Comparison of ENCODE assay signal across 1 cellular context in the genomic region with DNA sequence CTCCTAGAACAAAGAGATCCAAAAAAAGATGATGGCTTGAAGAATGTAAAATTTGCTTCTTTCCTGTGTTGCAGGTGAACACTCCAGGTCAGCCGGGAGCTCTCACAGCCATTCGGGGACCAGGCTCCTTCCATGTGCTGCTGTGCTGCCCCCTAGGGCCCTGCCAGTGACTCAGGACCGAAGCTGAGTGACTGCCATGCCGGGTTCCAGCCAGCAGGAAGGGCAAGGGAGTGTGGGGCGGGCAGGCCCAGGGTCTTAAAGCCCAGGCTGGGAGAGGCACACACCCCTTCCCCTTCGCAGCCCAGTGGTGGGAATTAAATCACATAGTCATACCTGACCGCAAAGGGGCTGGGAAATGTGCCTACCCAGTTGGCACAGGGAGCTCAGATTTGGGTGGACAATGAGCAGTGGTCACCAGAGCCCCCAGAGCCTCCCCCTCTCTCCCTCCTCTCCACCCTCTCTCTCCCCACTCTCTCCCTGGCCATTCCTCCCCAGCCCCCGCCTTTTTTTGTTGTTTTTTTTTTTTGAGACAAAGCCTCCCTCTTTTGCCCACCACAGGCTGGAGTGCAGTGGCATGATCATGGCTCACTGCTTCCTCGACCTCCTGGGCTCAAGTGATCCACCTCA.
TF ChIP-seq lines count a peak whose summit lies in the region.

No MANE protein-coding gene starts in this region.

TF ChIP-seq in HepG2, 621 proteins besides CTCF, POLR2A, EP300 and RAD21 (continued from another document and continues in another):
- TF ChIP-seq, protein P1, sequence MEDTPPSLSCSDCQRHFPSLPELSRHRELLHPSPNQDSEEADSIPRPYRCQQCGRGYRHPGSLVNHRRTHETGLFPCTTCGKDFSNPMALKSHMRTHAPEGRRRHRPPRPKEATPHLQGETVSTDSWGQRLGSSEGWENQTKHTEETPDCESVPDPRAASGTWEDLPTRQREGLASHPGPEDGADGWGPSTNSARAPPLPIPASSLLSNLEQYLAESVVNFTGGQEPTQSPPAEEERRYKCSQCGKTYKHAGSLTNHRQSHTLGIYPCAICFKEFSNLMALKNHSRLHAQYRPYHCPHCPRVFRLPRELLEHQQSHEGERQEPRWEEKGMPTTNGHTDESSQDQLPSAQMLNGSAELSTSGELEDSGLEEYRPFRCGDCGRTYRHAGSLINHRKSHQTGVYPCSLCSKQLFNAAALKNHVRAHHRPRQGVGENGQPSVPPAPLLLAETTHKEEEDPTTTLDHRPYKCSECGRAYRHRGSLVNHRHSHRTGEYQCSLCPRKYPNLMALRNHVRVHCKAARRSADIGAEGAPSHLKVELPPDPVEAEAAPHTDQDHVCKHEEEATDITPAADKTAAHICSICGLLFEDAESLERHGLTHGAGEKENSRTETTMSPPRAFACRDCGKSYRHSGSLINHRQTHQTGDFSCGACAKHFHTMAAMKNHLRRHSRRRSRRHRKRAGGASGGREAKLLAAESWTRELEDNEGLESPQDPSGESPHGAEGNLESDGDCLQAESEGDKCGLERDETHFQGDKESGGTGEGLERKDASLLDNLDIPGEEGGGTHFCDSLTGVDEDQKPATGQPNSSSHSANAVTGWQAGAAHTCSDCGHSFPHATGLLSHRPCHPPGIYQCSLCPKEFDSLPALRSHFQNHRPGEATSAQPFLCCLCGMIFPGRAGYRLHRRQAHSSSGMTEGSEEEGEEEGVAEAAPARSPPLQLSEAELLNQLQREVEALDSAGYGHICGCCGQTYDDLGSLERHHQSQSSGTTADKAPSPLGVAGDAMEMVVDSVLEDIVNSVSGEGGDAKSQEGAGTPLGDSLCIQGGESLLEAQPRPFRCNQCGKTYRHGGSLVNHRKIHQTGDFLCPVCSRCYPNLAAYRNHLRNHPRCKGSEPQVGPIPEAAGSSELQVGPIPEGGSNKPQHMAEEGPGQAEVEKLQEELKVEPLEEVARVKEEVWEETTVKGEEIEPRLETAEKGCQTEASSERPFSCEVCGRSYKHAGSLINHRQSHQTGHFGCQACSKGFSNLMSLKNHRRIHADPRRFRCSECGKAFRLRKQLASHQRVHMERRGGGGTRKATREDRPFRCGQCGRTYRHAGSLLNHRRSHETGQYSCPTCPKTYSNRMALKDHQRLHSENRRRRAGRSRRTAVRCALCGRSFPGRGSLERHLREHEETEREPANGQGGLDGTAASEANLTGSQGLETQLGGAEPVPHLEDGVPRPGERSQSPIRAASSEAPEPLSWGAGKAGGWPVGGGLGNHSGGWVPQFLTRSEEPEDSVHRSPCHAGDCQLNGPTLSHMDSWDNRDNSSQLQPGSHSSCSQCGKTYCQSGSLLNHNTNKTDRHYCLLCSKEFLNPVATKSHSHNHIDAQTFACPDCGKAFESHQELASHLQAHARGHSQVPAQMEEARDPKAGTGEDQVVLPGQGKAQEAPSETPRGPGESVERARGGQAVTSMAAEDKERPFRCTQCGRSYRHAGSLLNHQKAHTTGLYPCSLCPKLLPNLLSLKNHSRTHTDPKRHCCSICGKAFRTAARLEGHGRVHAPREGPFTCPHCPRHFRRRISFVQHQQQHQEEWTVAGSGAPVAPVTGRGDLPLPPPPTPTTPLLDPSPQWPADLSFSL (CRISPR knock-in tag; IDR thresholded peaks at IDR 0.05): peak; percentile 62; the same call in 1 of the 2 replicates
- TF ChIP-seq ZNF296 (CRISPR knock-in tag; conservative IDR thresholded peaks at IDR 0.05) (no peak), TOPORS (CRISPR knock-in tag; IDR thresholded peaks at IDR 0.05) (no peak), FOXA1 (IDR thresholded peaks at IDR 0.05) (no peak), FOXA1 (CRISPR knock-in tag; IDR thresholded peaks at IDR 0.05) (peak; percentile 43; the same call in 1 of the 2 replicates), ZNF24 (IDR thresholded peaks at IDR 0.05) (peak; percentile 65; the same call in 1 of the 2 replicates), ZNF546 (CRISPR knock-in tag; conservative IDR thresholded peaks at IDR 0.05) (no peak), ZNF329 (CRISPR knock-in tag; IDR thresholded peaks at IDR 0.05; ENCODE audit: low read depth) (0 out of 2 replicates have a peak, but pooled peaks have one; percentile 22), MIXL1 (CRISPR knock-in tag; IDR thresholded peaks at IDR 0.05) (peak; percentile 81; the same call in 1 of the 2 replicates), MED13 (CRISPR knock-in tag; IDR thresholded peaks at IDR 0.05) (0 out of 2 replicates have a peak, but pooled peaks have one; percentile 60), NR3C1 (CRISPR knock-in tag; IDR thresholded peaks at IDR 0.05) (no peak), ZNF264 (CRISPR knock-in tag; IDR thresholded peaks at IDR 0.05) (no peak; the same call in 1 of the 2 replicates), FLYWCH1 (CRISPR knock-in tag; IDR thresholded peaks at IDR 0.05) (no peak), ZNF850 (CRISPR knock-in tag; conservative IDR thresholded peaks at IDR 0.05) (no peak), SP4 (CRISPR knock-in tag; IDR thresholded peaks at IDR 0.05) (peak; percentile 56; the same call in 1 of the 2 replicates), RAD51 (IDR thresholded peaks at IDR 0.05; ENCODE audit: borderline replicate concordance) (no peak), CBX5 (CRISPR knock-in tag; IDR thresholded peaks at IDR 0.05; ENCODE audit: borderline replicate concordance) (peak; percentile 91; the same call in 1 of the 2 replicates), ZBTB8A (CRISPR knock-in tag; IDR thresholded peaks at IDR 0.05; ENCODE audit: borderline replicate concordance, low read depth) (no peak), SALL1 (CRISPR knock-in tag; IDR thresholded peaks at IDR 0.05) (peak; percentile 95), GZF1 (CRISPR knock-in tag; IDR thresholded peaks at IDR 0.05) (no peak), SRSF9 (IDR thresholded peaks at IDR 0.05; ENCODE audit: borderline replicate concordance, insufficient read depth, low read depth, low read length, poor library complexity, severe bottlenecking) (no peak), XRCC5 (optimal IDR thresholded peaks at IDR 0.05; ENCODE audit: low read length) (peak; percentile 99)
- TF ChIP-seq, protein P2, sequence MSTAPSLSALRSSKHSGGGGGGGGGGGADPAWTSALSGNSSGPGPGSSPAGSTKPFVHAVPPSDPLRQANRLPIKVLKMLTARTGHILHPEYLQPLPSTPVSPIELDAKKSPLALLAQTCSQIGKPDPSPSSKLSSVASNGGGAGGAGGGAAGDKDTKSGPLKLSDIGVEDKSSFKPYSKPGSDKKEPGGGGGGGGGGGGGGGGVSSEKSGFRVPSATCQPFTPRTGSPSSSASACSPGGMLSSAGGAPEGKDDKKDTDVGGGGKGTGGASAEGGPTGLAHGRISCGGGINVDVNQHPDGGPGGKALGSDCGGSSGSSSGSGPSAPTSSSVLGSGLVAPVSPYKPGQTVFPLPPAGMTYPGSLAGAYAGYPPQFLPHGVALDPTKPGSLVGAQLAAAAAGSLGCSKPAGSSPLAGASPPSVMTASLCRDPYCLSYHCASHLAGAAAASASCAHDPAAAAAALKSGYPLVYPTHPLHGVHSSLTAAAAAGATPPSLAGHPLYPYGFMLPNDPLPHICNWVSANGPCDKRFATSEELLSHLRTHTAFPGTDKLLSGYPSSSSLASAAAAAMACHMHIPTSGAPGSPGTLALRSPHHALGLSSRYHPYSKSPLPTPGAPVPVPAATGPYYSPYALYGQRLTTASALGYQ (CRISPR knock-in tag; IDR thresholded peaks at IDR 0.05): no peak
- TF ChIP-seq, protein P3, sequence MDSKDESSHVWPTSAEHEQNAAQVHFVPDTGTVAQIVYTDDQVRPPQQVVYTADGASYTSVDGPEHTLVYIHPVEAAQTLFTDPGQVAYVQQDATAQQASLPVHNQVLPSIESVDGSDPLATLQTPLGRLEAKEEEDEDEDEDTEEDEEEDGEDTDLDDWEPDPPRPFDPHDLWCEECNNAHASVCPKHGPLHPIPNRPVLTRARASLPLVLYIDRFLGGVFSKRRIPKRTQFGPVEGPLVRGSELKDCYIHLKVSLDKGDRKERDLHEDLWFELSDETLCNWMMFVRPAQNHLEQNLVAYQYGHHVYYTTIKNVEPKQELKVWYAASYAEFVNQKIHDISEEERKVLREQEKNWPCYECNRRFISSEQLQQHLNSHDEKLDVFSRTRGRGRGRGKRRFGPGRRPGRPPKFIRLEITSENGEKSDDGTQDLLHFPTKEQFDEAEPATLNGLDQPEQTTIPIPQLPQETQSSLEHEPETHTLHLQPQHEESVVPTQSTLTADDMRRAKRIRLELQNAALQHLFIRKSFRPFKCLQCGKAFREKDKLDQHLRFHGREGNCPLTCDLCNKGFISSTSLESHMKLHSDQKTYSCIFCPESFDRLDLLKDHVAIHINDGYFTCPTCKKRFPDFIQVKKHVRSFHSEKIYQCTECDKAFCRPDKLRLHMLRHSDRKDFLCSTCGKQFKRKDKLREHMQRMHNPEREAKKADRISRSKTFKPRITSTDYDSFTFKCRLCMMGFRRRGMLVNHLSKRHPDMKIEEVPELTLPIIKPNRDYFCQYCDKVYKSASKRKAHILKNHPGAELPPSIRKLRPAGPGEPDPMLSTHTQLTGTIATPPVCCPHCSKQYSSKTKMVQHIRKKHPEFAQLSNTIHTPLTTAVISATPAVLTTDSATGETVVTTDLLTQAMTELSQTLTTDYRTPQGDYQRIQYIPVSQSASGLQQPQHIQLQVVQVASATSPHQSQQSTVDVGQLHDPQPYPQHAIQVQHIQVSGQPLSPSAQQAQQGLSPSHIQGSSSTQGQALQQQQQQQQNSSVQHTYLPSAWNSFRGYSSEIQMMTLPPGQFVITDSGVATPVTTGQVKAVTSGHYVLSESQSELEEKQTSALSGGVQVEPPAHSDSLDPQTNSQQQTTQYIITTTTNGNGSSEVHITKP (CRISPR knock-in tag; IDR thresholded peaks at IDR 0.05; ENCODE audit: low read depth): no peak
- TF ChIP-seq, protein P4, sequence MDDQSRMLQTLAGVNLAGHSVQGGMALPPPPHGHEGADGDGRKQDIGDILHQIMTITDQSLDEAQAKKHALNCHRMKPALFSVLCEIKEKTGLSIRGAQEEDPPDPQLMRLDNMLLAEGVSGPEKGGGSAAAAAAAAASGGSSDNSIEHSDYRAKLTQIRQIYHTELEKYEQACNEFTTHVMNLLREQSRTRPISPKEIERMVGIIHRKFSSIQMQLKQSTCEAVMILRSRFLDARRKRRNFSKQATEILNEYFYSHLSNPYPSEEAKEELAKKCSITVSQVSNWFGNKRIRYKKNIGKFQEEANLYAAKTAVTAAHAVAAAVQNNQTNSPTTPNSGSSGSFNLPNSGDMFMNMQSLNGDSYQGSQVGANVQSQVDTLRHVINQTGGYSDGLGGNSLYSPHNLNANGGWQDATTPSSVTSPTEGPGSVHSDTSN (CRISPR knock-in tag; IDR thresholded peaks at IDR 0.05; ENCODE audit: borderline replicate concordance): no peak
- TF ChIP-seq, protein P5, sequence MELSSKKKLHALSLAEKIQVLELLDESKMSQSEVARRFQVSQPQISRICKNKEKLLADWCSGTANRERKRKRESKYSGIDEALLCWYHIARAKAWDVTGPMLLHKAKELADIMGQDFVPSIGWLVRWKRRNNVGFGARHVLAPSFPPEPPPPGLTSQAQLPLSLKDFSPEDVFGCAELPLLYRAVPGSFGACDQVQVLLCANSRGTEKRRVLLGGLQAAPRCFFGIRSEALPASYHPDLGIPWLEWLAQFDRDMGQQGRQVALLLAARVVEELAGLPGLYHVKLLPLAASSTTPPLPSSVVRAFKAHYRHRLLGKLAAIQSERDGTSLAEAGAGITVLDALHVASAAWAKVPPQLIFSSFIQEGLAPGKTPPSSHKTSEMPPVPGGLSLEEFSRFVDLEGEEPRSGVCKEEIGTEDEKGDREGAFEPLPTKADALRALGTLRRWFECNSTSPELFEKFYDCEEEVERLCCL (CRISPR knock-in tag; IDR thresholded peaks at IDR 0.05; ENCODE audit: borderline replicate concordance): no peak
- TF ChIP-seq, protein P6, sequence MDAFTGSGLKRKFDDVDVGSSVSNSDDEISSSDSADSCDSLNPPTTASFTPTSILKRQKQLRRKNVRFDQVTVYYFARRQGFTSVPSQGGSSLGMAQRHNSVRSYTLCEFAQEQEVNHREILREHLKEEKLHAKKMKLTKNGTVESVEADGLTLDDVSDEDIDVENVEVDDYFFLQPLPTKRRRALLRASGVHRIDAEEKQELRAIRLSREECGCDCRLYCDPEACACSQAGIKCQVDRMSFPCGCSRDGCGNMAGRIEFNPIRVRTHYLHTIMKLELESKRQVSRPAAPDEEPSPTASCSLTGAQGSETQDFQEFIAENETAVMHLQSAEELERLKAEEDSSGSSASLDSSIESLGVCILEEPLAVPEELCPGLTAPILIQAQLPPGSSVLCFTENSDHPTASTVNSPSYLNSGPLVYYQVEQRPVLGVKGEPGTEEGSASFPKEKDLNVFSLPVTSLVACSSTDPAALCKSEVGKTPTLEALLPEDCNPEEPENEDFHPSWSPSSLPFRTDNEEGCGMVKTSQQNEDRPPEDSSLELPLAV (CRISPR knock-in tag; conservative IDR thresholded peaks at IDR 0.05; ENCODE audit: low read depth): no peak
- TF ChIP-seq, protein P7, sequence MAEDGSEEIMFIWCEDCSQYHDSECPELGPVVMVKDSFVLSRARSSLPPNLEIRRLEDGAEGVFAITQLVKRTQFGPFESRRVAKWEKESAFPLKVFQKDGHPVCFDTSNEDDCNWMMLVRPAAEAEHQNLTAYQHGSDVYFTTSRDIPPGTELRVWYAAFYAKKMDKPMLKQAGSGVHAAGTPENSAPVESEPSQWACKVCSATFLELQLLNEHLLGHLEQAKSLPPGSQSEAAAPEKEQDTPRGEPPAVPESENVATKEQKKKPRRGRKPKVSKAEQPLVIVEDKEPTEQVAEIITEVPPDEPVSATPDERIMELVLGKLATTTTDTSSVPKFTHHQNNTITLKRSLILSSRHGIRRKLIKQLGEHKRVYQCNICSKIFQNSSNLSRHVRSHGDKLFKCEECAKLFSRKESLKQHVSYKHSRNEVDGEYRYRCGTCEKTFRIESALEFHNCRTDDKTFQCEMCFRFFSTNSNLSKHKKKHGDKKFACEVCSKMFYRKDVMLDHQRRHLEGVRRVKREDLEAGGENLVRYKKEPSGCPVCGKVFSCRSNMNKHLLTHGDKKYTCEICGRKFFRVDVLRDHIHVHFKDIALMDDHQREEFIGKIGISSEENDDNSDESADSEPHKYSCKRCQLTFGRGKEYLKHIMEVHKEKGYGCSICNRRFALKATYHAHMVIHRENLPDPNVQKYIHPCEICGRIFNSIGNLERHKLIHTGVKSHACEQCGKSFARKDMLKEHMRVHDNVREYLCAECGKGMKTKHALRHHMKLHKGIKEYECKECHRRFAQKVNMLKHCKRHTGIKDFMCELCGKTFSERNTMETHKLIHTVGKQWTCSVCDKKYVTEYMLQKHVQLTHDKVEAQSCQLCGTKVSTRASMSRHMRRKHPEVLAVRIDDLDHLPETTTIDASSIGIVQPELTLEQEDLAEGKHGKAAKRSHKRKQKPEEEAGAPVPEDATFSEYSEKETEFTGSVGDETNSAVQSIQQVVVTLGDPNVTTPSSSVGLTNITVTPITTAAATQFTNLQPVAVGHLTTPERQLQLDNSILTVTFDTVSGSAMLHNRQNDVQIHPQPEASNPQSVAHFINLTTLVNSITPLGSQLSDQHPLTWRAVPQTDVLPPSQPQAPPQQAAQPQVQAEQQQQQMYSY (CRISPR knock-in tag; IDR thresholded peaks at IDR 0.05): peak; percentile 63; the same call in 1 of the 2 replicates
